In the genomic region with DNA sequence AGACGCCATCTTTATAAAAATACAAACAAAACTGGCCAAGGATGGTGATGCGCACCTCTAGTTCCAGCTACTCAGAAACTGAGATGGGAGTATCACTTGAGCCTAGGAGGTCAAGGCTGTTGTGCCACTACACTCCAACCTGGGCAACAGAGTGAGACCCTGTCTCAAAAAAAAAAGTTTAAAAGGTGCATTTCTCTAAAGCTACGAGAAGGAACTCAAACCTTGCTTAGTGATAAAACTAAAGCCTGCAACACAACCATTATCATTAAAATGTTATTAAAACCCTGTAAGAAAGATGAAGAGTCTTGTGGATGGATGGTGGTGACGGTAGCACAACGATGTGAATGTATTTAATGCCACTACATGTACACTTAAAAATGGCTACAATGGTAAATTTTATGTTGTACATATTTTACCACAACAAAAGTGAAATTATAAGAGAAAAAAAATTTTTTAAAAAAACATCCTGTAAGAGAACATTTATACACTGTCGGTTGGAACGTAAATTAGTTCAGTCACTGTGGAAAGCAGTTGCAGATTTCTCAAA, we compare ENCODE assay signal across 1 cellular context.
TF ChIP-seq lines count a peak whose summit lies in the region.

No MANE protein-coding gene starts in this region.

TF ChIP-seq in IMR-90, 13 proteins besides CTCF, POLR2A, EP300 and RAD21:
- no peak for TF ChIP-seq RCOR1 (IDR thresholded peaks at IDR 0.05; ENCODE audit: insufficient replicate concordance, low read length)
- TF ChIP-seq NFE2L2 (IDR thresholded peaks at IDR 0.05; ENCODE audit: low read depth, low read length) = no peak
- TF ChIP-seq FOS (IDR thresholded peaks at IDR 0.05; ENCODE audit: low read depth, low read length) = no peak
- TF ChIP-seq RFX5 (IDR thresholded peaks at IDR 0.05; ENCODE audit: low read depth, low read length) = no peak
- no peak for TF ChIP-seq CHD1 (IDR thresholded peaks at IDR 0.05; ENCODE audit: low read depth, low read length)
- TF ChIP-seq MAZ (IDR thresholded peaks at IDR 0.05; ENCODE audit: borderline replicate concordance, low read depth, low read length) = no peak
- no peak for TF ChIP-seq MAFK (IDR thresholded peaks at IDR 0.05; ENCODE audit: low read depth, low read length)
- no peak for TF ChIP-seq BHLHE40 (IDR thresholded peaks at IDR 0.05; ENCODE audit: low read depth, low read length)
- no peak for TF ChIP-seq MXI1 (IDR thresholded peaks at IDR 0.05; ENCODE audit: borderline replicate concordance, low read depth, low read length)
